In genomic region chr10:115939101-115939815, GRCh38 we compare ENCODE assay signal across 25 cellular contexts.
"Had no signal": no experiment of that assay in that cellular context is flagged by ENCODE, and none has a peak within 500 bp of the region (broad histone marks: within the 10 kb centered on the region; RNA-seq: fewer than 3 reads in every experiment).

No MANE protein-coding gene starts in this region.

- H3K36me3 ChIP-seq: adrenal gland, right lobe of liver, suprapubic skin, vagina had no signal

- H3K27me3 ChIP-seq: adrenal gland, body of pancreas, foreskin keratinocyte, right lobe of liver, suprapubic skin, vagina had no signal

- H3K27ac ChIP-seq: adrenal gland, body of pancreas, foreskin keratinocyte, psoas muscle, right lobe of liver, suprapubic skin, vagina had no signal

- H3K4me1 ChIP-seq: body of pancreas, psoas muscle, right lobe of liver, vagina had no signal

- H3K4me3 ChIP-seq: adrenal gland, body of pancreas, lung, mucosa of descending colon, psoas muscle, right lobe of liver, smooth muscle cell, suprapubic skin, vagina had no signal

- ATAC-seq: activated naive CD4-positive, alpha-beta T cell treated with anti-CD3 and anti-CD28 coated beads, Interleukin-2, amount 50 U/mL, for 72 hours; body of pancreas; foreskin keratinocyte; mucosa of descending colon; psoas muscle; right lobe of liver; stimulated activated naive CD8-positive, alpha-beta T cell treated with anti-CD3 and anti-CD28 coated beads, Interleukin-15, amount 100 ng/mL, for 72 hours had no signal

- H3K9me3 ChIP-seq: adrenal gland, body of pancreas, mucosa of descending colon, psoas muscle, right lobe of liver, suprapubic skin, vagina had no signal

- DNase-seq: activated B cell treated with CpG ODN at 0.5 μM for 24 hours; activated CD4-positive, alpha-beta memory T cell treated with anti-CD3 and anti-CD28 coated beads for 36 hours; activated CD4-positive, alpha-beta T cell treated with anti-CD3 and anti-CD28 coated beads for 4 hours; activated gamma-delta T cell treated with Interleukin-2 at 50 U/mL for 16 hours; activated T-cell treated with anti-CD3 and anti-CD28 coated beads for 4 hours; adrenal gland; body of pancreas; caudate nucleus; endodermal cell; foreskin keratinocyte; glutamatergic neuron; hippocampal formation; islet precursor cell; mucosa of descending colon; naive B cell; psoas muscle; right lobe of liver; stimulated activated CD4-positive, alpha-beta T cell treated with anti-CD3 and anti-CD28 coated beads, Interleukin-4, amount 100 ng/mL, for 1 hour; stimulated activated naive CD8-positive, alpha-beta T cell treated with anti-CD3 and anti-CD28 coated beads, Interleukin-15, amount 100 ng/mL, for 72 hours; trophoblast cell had no signal

- H3K4me2 ChIP-seq: smooth muscle cell had no signal
